Comparison of ENCODE assay signal across 8 cellular contexts in genomic region chrX:103404225-103405008, GRCh38. TPM values are rescaled to one million over a fixed set of nuclear protein-coding genes. Genes with fewer than 3 reads are reported as not detected.
DNase-seq lines count a peak whose midpoint lies in the region; ATAC-seq and TF ChIP-seq lines count a peak whose summit lies in the region.

No MANE protein-coding gene starts in this region.

- no peaks in the 10 kb centered on the region for H3K9me3 ChIP-seq in sigmoid colon

- CTCF ChIA-PET in RWPE1 (lab: Yijun Ruan, JAX): no interaction called here

- H3K36me3 ChIP-seq in sigmoid colon: no peaks in the 10 kb centered on the region

- no peak for TF ChIP-seq EP300 in sigmoid colon (IDR thresholded peaks at IDR 0.05)

- H3K4me1 ChIP-seq in sigmoid colon: no peaks in the 10 kb centered on the region

- WGBS in sigmoid colon, 2 donors: 2% methylated on average over 19 of the region's 19 CpGs

- H3K27ac ChIP-seq in RWPE1 (peak overlapping the region; percentile 50), sigmoid colon (peak overlapping the region in 1 of 4 donors; percentile 32)

- ATAC-seq in GM21526 (IDR thresholded peaks at IDR 0.05; ENCODE audit: low FRiP score, unreplicated experiment): peak; percentile 96

- POLR2A ChIA-PET in RWPE1 (lab: Yijun Ruan, JAX; ENCODE audit: low non-redundant PET): no interaction called here

- H3K27me3 ChIP-seq in sigmoid colon: no peaks in the 10 kb centered on the region

- peak overlapping the region; percentile 70 for H3K4me3 ChIP-seq in iPS-11a (ENCODE audit: low read depth, low read length)
- peak overlapping the region; percentile 34 to 54 (median 40) for H3K4me3 ChIP-seq in sigmoid colon

- DNase-seq in EH (ENCODE audit: low read depth) (peak; percentile 89), HT-29 (ENCODE audit: low spot score) (peak; percentile 67), RWPE1 (ENCODE audit: low spot score) (peak; percentile 35), astrocyte of the hippocampus (ENCODE audit: low read depth, low spot score) (peak; percentile 89), sigmoid colon (peak; percentile 76), NCI-H345 (lab: John Stamatoyannopoulos, UW) (no peak)

- no peak for TF ChIP-seq POLR2A in sigmoid colon (IDR thresholded peaks at IDR 0.05)

- no peak for TF ChIP-seq CTCF in RWPE1 (conservative IDR thresholded peaks at IDR 0.05; ENCODE audit: low read depth)
- TF ChIP-seq CTCF in sigmoid colon (IDR thresholded peaks at IDR 0.05): no peak

- intact Hi-C loops in sigmoid colon (cut with DNase I): no loop called here

RNA-seq across cellular contexts. Expression of gene BEX3, which starts 28.1 kb away (rescaled TPM):
- total RNA-seq in HT-29 (2014; rRNA removed; shearing (Covaris generic)): not detected in 2 replicates
- 100 to 1,000 TPM; 125 to 150 (median 135) TPM for total RNA-seq in sigmoid colon
- 10 to 100 TPM; 39.1 to 77.5 (median 62.6) TPM for polyA plus RNA-seq in sigmoid colon

RNA-seq across cellular contexts. Expression of gene TCEAL9, which starts 48.1 kb away (rescaled TPM):
- total RNA-seq in HT-29 (2014; rRNA removed; shearing (Covaris generic)): 10.3 and 11.8 TPM in 2 replicates
- 10 to 100 TPM; 58.9 to 81.1 (median 74.9) TPM for total RNA-seq in sigmoid colon
- 10 to 100 TPM; 52.4 to 93.7 (median 92.9) TPM for polyA plus RNA-seq in sigmoid colon

Comparison
In these comparisons a context has a peak if more than half of its experiments do, and no peak if none do; other contexts are left out.
1. RNA of gene BEX3, which starts 28.1 kb away (total RNA-seq): 125 to 150 TPM in sigmoid colon; not detected in HT-29; every median in the first group is over 100 times any median in the second.